15 cellular contexts compared by ENCODE assay signal in genomic region chr3:129498603-129499488, GRCh38. TPM values are rescaled to one million over a fixed set of nuclear protein-coding genes. Genes with fewer than 3 reads are reported as not detected.
"Had no signal": no experiment of that assay in that cellular context is flagged by ENCODE, and none has a peak within 500 bp of the region (broad histone marks: within the 10 kb centered on the region; RNA-seq: fewer than 3 reads in every experiment).

No MANE protein-coding gene starts in this region.

RNA-seq across cellular contexts. Expression of gene RHO, which starts 29.6 kb away (rescaled TPM):
- total RNA-seq: activated CD4-positive, alpha-beta memory T cell treated with anti-CD3 and anti-CD28 coated beads for 36 hours; activated CD4-positive, alpha-beta T cell treated with anti-CD3 and anti-CD28 coated beads for 36 hours; activated CD8-positive, alpha-beta memory T cell treated with anti-CD3 and anti-CD28 coated beads, Interleukin-2, amount 10 ng/mL, durations not matched to agents 7 days and 5 days; activated naive CD4-positive, alpha-beta T cell treated with anti-CD3 and anti-CD28 coated beads for 36 hours; activated T-helper 2 cell treated with anti-CD3 and anti-CD28 coated beads, Interferon-gamma antibody, Interleukin-2, Interleukin-4, amounts not matched to agents 10 μg/mL and 5 μg/mL and 100 μg/mL, durations not matched to agents 14 hours and 24 hours and 36 hours; astrocyte; hepatocyte; kidney; lung microvascular endothelial cell; neural crest cell; suprapubic skin; T-helper 17 cell; ureter had no signal
- polyA plus RNA-seq: ovary, small intestine had no signal

RNA-seq across cellular contexts. Expression of gene H1-8, which starts 44.1 kb away (rescaled TPM):
- total RNA-seq: activated CD4-positive, alpha-beta memory T cell treated with anti-CD3 and anti-CD28 coated beads for 36 hours; activated CD4-positive, alpha-beta T cell treated with anti-CD3 and anti-CD28 coated beads for 36 hours; activated CD8-positive, alpha-beta memory T cell treated with anti-CD3 and anti-CD28 coated beads, Interleukin-2, amount 10 ng/mL, durations not matched to agents 7 days and 5 days; activated naive CD4-positive, alpha-beta T cell treated with anti-CD3 and anti-CD28 coated beads for 36 hours; activated T-helper 2 cell treated with anti-CD3 and anti-CD28 coated beads, Interferon-gamma antibody, Interleukin-2, Interleukin-4, amounts not matched to agents 10 μg/mL and 5 μg/mL and 100 μg/mL, durations not matched to agents 14 hours and 24 hours and 36 hours; astrocyte; hepatocyte; kidney; lung microvascular endothelial cell; neural crest cell; ovary; suprapubic skin; T-helper 17 cell; ureter had no signal
- polyA plus RNA-seq: hepatocyte, small intestine had no signal
